In the genomic region with DNA sequence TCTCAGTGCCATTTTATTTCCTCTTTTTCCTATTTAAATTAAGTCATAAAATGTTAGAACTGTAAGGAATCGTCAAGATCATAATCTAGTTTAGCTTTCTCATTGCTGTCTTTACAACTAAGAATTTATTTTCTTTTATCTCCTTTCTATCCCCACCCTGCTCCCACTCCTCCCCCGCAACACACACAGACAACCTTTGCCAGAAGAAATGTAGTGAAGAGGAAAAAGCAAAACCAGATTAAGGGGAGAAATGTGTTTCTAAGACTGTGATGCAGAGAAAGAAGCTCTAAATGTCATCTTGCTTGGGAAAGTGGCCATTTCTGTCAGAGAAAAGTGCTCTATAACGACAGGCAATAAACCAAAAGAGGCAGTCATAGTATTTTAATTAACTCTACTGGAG, we compare ENCODE assay signal across 1 cellular context.
TF ChIP-seq lines count a peak whose summit lies in the region.

No MANE protein-coding gene starts in this region.

TF ChIP-seq in HEK293, 187 proteins besides CTCF, POLR2A, EP300 and RAD21 (continued from another document):
- TF ChIP-seq, protein P1, sequence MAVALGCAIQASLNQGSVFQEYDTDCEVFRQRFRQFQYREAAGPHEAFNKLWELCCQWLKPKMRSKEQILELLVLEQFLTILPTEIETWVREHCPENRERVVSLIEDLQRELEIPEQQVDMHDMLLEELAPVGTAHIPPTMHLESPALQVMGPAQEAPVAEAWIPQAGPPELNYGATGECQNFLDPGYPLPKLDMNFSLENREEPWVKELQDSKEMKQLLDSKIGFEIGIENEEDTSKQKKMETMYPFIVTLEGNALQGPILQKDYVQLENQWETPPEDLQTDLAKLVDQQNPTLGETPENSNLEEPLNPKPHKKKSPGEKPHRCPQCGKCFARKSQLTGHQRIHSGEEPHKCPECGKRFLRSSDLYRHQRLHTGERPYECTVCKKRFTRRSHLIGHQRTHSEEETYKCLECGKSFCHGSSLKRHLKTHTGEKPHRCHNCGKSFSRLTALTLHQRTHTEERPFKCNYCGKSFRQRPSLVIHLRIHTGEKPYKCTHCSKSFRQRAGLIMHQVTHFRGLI (tag by site-specific recombination; IDR thresholded peaks at IDR 0.05): no peak
